ENCODE assay signal across 20 cellular contexts in genomic region chr4:156248921-156249320, GRCh38.
"Had no signal": no experiment of that assay in that cellular context is flagged by ENCODE, and none has a peak within 500 bp of the region (broad histone marks: within the 10 kb centered on the region; RNA-seq: fewer than 3 reads in every experiment).

No MANE protein-coding gene starts in this region.

- ATAC-seq: effector memory CD8-positive, alpha-beta T cell; left colon; psoas muscle; right lobe of liver; stimulated activated effector memory CD8-positive, alpha-beta T cell treated with anti-CD3 and anti-CD28 coated beads, Interleukin-12 subunit alpha, Interleukin-12 subunit beta, amount 100 ng/mL, for 72 hours; upper lobe of right lung had no signal

- H3K4me1 Mint-ChIP-seq: naive B cell; stimulated activated effector memory CD8-positive, alpha-beta T cell treated with anti-CD3 and anti-CD28 coated beads, Interleukin-12 subunit alpha, Interleukin-12 subunit beta, amount 100 ng/mL, for 72 hours had no signal

- H3K4me3 Mint-ChIP-seq: effector memory CD8-positive, alpha-beta T cell; naive B cell; nephron; stimulated activated effector memory CD8-positive, alpha-beta T cell treated with anti-CD3 and anti-CD28 coated beads, Interleukin-12 subunit alpha, Interleukin-12 subunit beta, amount 100 ng/mL, for 72 hours; stimulated activated naive CD8-positive, alpha-beta T cell treated with anti-CD3 and anti-CD28 coated beads, Interleukin-15, Interleukin-2, amounts not matched to agents 100 ng/mL and 50 ng/mL, for 24 hours had no signal

- H3K27ac Mint-ChIP-seq: effector memory CD8-positive, alpha-beta T cell; naive B cell; nephron; stimulated activated effector memory CD8-positive, alpha-beta T cell treated with anti-CD3 and anti-CD28 coated beads, Interleukin-12 subunit alpha, Interleukin-12 subunit beta, amount 100 ng/mL, for 72 hours; stimulated activated naive CD8-positive, alpha-beta T cell treated with anti-CD3 and anti-CD28 coated beads, Interleukin-15, Interleukin-2, amounts not matched to agents 100 ng/mL and 50 ng/mL, for 24 hours had no signal

- H3K4me3 ChIP-seq: esophagus squamous epithelium, hepatocyte, psoas muscle, right lobe of liver, tibial artery, upper lobe of right lung, vagina had no signal

- DNase-seq: effector memory CD8-positive, alpha-beta T cell; esophagus squamous epithelium; foreskin melanocyte; head of caudate nucleus; left colon; mesendoderm; naive B cell; occipital lobe; psoas muscle; retina; right lobe of liver; stimulated activated CD4-positive, alpha-beta T cell treated with anti-CD3 and anti-CD28 coated beads, Interleukin-4, amount 100 ng/mL, for 1 hour; stimulated activated CD8-positive, alpha-beta memory T cell treated with anti-CD3 and anti-CD28 coated beads, Interleukin-4, amount 100 ng/mL, for 48 hours; tibial artery; upper lobe of right lung had no signal

- H3K27me3 Mint-ChIP-seq: effector memory CD8-positive, alpha-beta T cell; naive B cell; stimulated activated naive CD8-positive, alpha-beta T cell treated with anti-CD3 and anti-CD28 coated beads, Interleukin-15, Interleukin-2, amounts not matched to agents 100 ng/mL and 50 ng/mL, for 24 hours had no signal

- H3K36me3 Mint-ChIP-seq: naive B cell; stimulated activated effector memory CD8-positive, alpha-beta T cell treated with anti-CD3 and anti-CD28 coated beads, Interleukin-12 subunit alpha, Interleukin-12 subunit beta, amount 100 ng/mL, for 72 hours had no signal
